Comparison of ENCODE assay signal across 18 cellular contexts in the genomic region with DNA sequence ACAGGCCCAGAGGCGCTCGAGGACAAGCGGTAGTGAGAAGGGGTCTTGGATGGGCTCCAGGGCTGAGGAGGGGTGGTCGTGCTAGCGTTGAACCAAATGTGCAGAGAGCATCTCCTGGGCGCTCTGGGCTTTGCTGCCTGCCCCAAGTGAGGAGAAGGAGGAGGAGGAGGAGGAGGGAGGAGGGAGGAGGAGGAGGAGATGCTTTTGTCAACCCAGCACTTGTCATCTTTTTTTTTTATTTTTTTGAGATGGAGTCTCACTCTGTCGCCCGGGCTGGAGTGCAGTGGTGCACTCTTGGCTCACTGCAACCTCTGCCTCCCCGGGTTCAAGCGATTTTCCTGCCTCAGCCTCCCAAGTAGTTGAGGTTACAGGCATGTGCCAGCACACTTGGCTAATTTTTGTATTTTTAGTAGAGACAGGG. TPM values are rescaled to one million over a fixed set of nuclear protein-coding genes. Genes with fewer than 3 reads are reported as not detected.
DNase-seq lines count a peak whose midpoint lies in the region; ATAC-seq and TF ChIP-seq lines count a peak whose summit lies in the region.
"Had no signal": no experiment of that assay in that cellular context is flagged by ENCODE, and none has a peak within 500 bp of the region (broad histone marks: within the 10 kb centered on the region; RNA-seq: fewer than 3 reads in every experiment).

No MANE protein-coding gene starts in this region.

- TF ChIP-seq CTCF in neutrophil (IDR thresholded peaks at IDR 0.05): no peak

- POLR2A ChIA-PET in HEK293T (lab: Yijun Ruan, JAX): no interaction called here

- ATAC-seq in central memory CD8-positive, alpha-beta T cell (replicated peaks; ENCODE audit: extremely low read depth, poor library complexity, severe bottlenecking): peak; percentile 43
- no peak for ATAC-seq in GM21737 (IDR thresholded peaks at IDR 0.05; ENCODE audit: unreplicated experiment)

- no peaks in the 10 kb centered on the region for H3K4me1 Mint-ChIP-seq in activated CD4-positive, alpha-beta T cell treated with anti-CD3 and anti-CD28 coated beads, Interleukin-2, amount 10 ng/mL, durations not matched to agents 24 days and 14 days
- peaks cover 5% of the 10 kb centered on the region for H3K4me1 Mint-ChIP-seq in central memory CD8-positive, alpha-beta T cell

- H3K36me3 Mint-ChIP-seq in activated CD4-positive, alpha-beta T cell treated with anti-CD3 and anti-CD28 coated beads, Interleukin-2, amount 10 ng/mL, durations not matched to agents 24 days and 14 days (ENCODE audit: low read depth): no peaks in the 10 kb centered on the region
- peaks cover 20% of the 10 kb centered on the region for H3K36me3 Mint-ChIP-seq in central memory CD8-positive, alpha-beta T cell (ENCODE audit: insufficient read depth)

- no peak for DNase-seq in activated CD4-positive, alpha-beta T cell treated with anti-CD3 and anti-CD28 coated beads, Interleukin-2, amount 10 ng/mL, durations not matched to agents 24 days and 14 days
- DNase-seq in activated CD4-positive, alpha-beta T cell treated with anti-CD3 and anti-CD28 coated beads, Interleukin-2, amount 50 U/mL, for 1 hour: no peak
- DNase-seq in ELR (ENCODE audit: low read depth) (peak; percentile 26), HEK293T (ENCODE audit: extremely low spot score) (no peak)
- DNase-seq in central memory CD8-positive, alpha-beta T cell (ENCODE audit: low spot score in 2 of 2): no peak
- DNase-seq in activated CD4-positive, CD25-positive, alpha-beta regulatory T cell (lab: John Stamatoyannopoulos, UW): no peak
- DNase-seq: C1 segment of cervical spinal cord, DND-41, MM.1S, NCI-H1417, NCI-H1930, NCI-H2171, NCI-H774, Peyer's patch, SHP77 had no signal

- no peaks in the 10 kb centered on the region for H3K36me3 ChIP-seq in neutrophil
- H3K36me3 ChIP-seq: Peyer's patch had no signal

- H3K9me3 Mint-ChIP-seq in activated CD4-positive, alpha-beta T cell treated with anti-CD3 and anti-CD28 coated beads, Interleukin-2, amount 10 ng/mL, durations not matched to agents 24 days and 14 days: no peaks in the 10 kb centered on the region
- H3K9me3 Mint-ChIP-seq in central memory CD8-positive, alpha-beta T cell: no peaks in the 10 kb centered on the region

- H3K27me3 ChIP-seq in neutrophil: no peaks in the 10 kb centered on the region
- H3K27me3 ChIP-seq: Peyer's patch had no signal

- H3K27ac Mint-ChIP-seq in activated CD4-positive, alpha-beta T cell treated with anti-CD3 and anti-CD28 coated beads, Interleukin-2, amount 10 ng/mL, durations not matched to agents 24 days and 14 days: peak overlapping the region; percentile 45
- H3K27ac Mint-ChIP-seq in central memory CD8-positive, alpha-beta T cell (ENCODE audit: low read depth): peak overlapping the region; percentile 89

- H3K4me3 ChIP-seq in neutrophil (ENCODE audit: low read depth in 1 of 2, low read length in 1 of 2): no peak overlapping the region
- H3K4me3 ChIP-seq: Peyer's patch had no signal

- H3K27me3 Mint-ChIP-seq in activated CD4-positive, alpha-beta T cell treated with anti-CD3 and anti-CD28 coated beads, Interleukin-2, amount 10 ng/mL, durations not matched to agents 24 days and 14 days: no peaks in the 10 kb centered on the region
- no peaks in the 10 kb centered on the region for H3K27me3 Mint-ChIP-seq in central memory CD8-positive, alpha-beta T cell

- peaks cover 25% of the 10 kb centered on the region in 2 experiments for H3K4me1 ChIP-seq in neutrophil (ENCODE audit: control insufficient read depth in 1 of 2, insufficient read depth in 1 of 2, low read depth in 1 of 2, low read length in 1 of 2)
- H3K4me1 ChIP-seq: Peyer's patch had no signal

- H3K9me3 ChIP-seq in neutrophil: no peaks in the 10 kb centered on the region
- H3K9me3 ChIP-seq: Peyer's patch had no signal

- CTCF ChIA-PET in HEK293T (lab: Yijun Ruan, JAX): no interaction called here

- H3K27ac ChIP-seq in neutrophil: peak overlapping the region; percentile 43
- H3K27ac ChIP-seq: KMS-11, Peyer's patch had no signal

- no peak overlapping the region for H3K4me3 Mint-ChIP-seq in activated CD4-positive, alpha-beta T cell treated with anti-CD3 and anti-CD28 coated beads, Interleukin-2, amount 10 ng/mL, durations not matched to agents 24 days and 14 days
- H3K4me3 Mint-ChIP-seq in central memory CD8-positive, alpha-beta T cell: peak overlapping the region; percentile 25

- intact Hi-C loops in activated CD4-positive, alpha-beta T cell treated with anti-CD3 and anti-CD28 coated beads, Interleukin-2, amount 10 ng/mL, durations not matched to agents 24 days and 14 days (cut with micrococcal nuclease): no loop called here

TF ChIP-seq in HEK293T, 16 proteins besides CTCF, POLR2A, EP300 and RAD21:
- TF ChIP-seq LEF1 (IDR thresholded peaks at IDR 0.05; ENCODE audit: borderline replicate concordance): no peak
- TF ChIP-seq FOXA1 (IDR thresholded peaks at IDR 0.05): no peak
- TF ChIP-seq, protein P1, sequence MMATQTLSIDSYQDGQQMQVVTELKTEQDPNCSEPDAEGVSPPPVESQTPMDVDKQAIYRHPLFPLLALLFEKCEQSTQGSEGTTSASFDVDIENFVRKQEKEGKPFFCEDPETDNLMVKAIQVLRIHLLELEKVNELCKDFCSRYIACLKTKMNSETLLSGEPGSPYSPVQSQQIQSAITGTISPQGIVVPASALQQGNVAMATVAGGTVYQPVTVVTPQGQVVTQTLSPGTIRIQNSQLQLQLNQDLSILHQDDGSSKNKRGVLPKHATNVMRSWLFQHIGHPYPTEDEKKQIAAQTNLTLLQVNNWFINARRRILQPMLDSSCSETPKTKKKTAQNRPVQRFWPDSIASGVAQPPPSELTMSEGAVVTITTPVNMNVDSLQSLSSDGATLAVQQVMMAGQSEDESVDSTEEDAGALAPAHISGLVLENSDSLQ (IDR thresholded peaks at IDR 0.05): no peak
- TF ChIP-seq SUZ12 (IDR thresholded peaks at IDR 0.05): no peak
- TF ChIP-seq HDGF (IDR thresholded peaks at IDR 0.05; ENCODE audit: borderline replicate concordance): no peak
- no peak for TF ChIP-seq ELF4 (IDR thresholded peaks at IDR 0.05)
- TF ChIP-seq FOXM1 (IDR thresholded peaks at IDR 0.05; ENCODE audit: borderline replicate concordance): no peak
- no peak for TF ChIP-seq L3MBTL2 (conservative IDR thresholded peaks at IDR 0.05)
- no peak for TF ChIP-seq CTBP1 (IDR thresholded peaks at IDR 0.05; ENCODE audit: borderline replicate concordance)
- no peak for TF ChIP-seq SP1 (IDR thresholded peaks at IDR 0.05)
- no peak for TF ChIP-seq BHLHE40 (IDR thresholded peaks at IDR 0.05; ENCODE audit: borderline replicate concordance)
- no peak for TF ChIP-seq NFRKB (IDR thresholded peaks at IDR 0.05)
- TF ChIP-seq FOXK2 (IDR thresholded peaks at IDR 0.05): no peak
- TF ChIP-seq ARNT (IDR thresholded peaks at IDR 0.05): no peak
- no peak for TF ChIP-seq TARDBP (IDR thresholded peaks at IDR 0.05)
- no peak for TF ChIP-seq ZNF384 (IDR thresholded peaks at IDR 0.05)
TF ChIP-seq in HEK293T: peak in this region for 0.

RNA-seq across cellular contexts. Expression of gene PGS1, which starts 59.8 kb away (rescaled TPM):
- 65.6 and 67.8 TPM in 2 replicates for total RNA-seq in activated CD4-positive, alpha-beta T cell treated with anti-CD3 and anti-CD28 coated beads, Interleukin-2, amount 10 ng/mL, durations not matched to agents 24 days and 14 days
